11 cellular contexts compared by ENCODE assay signal in the genomic region with DNA sequence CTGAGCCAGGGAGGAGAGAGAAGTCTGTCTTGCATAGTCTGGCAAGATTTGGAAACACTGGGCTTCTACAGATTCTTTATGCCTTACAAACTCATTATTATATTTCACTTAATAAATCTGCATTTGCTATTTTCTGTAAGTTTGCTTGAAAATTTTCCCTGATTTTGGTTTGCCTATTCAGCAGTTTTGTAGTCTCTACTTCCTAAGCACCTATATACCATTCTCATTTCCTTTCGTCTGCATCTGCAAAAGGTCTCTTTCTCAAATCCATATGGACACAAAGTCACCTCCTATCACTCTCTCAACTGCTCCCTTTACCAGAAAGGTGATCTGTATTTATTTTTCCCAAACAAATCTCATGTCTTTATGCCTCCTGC. TPM values are rescaled to one million over a fixed set of nuclear protein-coding genes. Genes with fewer than 3 reads are reported as not detected.
"Had no signal": no experiment of that assay in that cellular context is flagged by ENCODE, and none has a peak within 500 bp of the region (broad histone marks: within the 10 kb centered on the region; RNA-seq: fewer than 3 reads in every experiment).

No MANE protein-coding gene starts in this region.

- H2AFZ ChIP-seq: GM23248 had no signal

- H3K9me3 ChIP-seq: HAP-1 had no signal

- DNase-seq: GM23248, GOT3, H7, HFFc6, KG1 had no signal

- ATAC-seq: HCT116 had no signal

- H3K4me1 ChIP-seq: HAP-1 had no signal

- H3K9ac ChIP-seq: GM23248 had no signal

- H3K27ac ChIP-seq: GM23248, HL-60 had no signal

- H3K36me3 ChIP-seq: HAP-1 had no signal

- H3K4me3 ChIP-seq: GM23248, HAP-1 had no signal

RNA-seq across cellular contexts. Expression of gene FGF10, which starts 27.6 kb away (rescaled TPM):
- total RNA-seq: GM23248, H4, HFFc6, HT1080 had no signal
- polyA plus RNA-seq: GM23248, IgD-negative memory B cell had no signal
